ENCODE assay signal across 1 cellular context in the genomic region with DNA sequence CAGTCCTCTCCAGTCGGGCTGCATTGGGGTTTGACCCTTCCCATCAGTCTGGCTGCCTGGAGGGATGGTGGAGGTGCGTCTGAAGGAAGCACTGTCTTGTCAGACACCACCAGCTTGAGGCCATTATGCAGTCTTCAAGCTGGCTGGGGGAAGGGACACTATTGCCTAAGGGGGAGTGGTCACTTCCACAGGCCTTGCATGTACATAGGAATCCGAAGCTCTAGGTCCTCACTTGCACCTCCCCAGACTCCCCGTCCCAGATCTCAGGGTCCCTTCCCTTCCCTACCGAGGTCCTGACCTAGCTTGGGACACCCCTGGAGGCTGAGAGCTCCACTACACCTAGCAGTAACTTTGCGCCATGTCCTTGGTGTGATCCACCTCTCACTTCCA.
TF ChIP-seq lines count a peak whose summit lies in the region.

No MANE protein-coding gene starts in this region.

TF ChIP-seq in WTC11, 78 proteins besides CTCF, POLR2A, EP300 and RAD21 (continued from another document):
- TF ChIP-seq, protein P1, sequence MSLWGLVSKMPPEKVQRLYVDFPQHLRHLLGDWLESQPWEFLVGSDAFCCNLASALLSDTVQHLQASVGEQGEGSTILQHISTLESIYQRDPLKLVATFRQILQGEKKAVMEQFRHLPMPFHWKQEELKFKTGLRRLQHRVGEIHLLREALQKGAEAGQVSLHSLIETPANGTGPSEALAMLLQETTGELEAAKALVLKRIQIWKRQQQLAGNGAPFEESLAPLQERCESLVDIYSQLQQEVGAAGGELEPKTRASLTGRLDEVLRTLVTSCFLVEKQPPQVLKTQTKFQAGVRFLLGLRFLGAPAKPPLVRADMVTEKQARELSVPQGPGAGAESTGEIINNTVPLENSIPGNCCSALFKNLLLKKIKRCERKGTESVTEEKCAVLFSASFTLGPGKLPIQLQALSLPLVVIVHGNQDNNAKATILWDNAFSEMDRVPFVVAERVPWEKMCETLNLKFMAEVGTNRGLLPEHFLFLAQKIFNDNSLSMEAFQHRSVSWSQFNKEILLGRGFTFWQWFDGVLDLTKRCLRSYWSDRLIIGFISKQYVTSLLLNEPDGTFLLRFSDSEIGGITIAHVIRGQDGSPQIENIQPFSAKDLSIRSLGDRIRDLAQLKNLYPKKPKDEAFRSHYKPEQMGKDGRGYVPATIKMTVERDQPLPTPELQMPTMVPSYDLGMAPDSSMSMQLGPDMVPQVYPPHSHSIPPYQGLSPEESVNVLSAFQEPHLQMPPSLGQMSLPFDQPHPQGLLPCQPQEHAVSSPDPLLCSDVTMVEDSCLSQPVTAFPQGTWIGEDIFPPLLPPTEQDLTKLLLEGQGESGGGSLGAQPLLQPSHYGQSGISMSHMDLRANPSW (CRISPR knock-in tag; conservative IDR thresholded peaks at IDR 0.05; ENCODE audit: low read depth): no peak
- TF ChIP-seq NR2C2 (CRISPR knock-in tag; IDR thresholded peaks at IDR 0.05) (no peak), RELA (CRISPR knock-in tag; IDR thresholded peaks at IDR 0.05; ENCODE audit: borderline replicate concordance) (no peak), FOXP1 (CRISPR knock-in tag; IDR thresholded peaks at IDR 0.05; ENCODE audit: borderline replicate concordance) (no peak), MYBL2 (CRISPR knock-in tag; IDR thresholded peaks at IDR 0.05) (no peak), CREB1 (CRISPR knock-in tag; IDR thresholded peaks at IDR 0.05) (no peak)
